In the genomic region with DNA sequence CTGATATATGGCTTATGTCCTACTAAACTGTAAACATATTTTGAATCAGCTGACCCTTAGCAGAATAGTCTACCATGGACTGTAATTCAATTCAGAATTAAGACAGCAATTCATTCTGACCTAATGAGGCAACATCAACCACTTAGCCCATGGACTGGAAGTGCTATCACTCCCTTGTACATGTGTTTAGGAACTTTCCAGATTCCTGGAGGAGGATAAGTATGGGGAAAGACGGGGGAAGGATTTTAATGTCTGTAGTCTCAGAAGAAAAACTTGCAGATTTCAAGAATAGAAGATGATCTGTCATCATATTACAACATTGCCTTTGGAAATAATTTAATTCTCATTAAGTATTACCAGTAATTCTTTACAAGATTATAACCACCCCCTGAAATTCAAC, we compare ENCODE assay signal across 35 cellular contexts. TPM values are rescaled to one million over a fixed set of nuclear protein-coding genes. Genes with fewer than 3 reads are reported as not detected.
"Had no signal": no experiment of that assay in that cellular context is flagged by ENCODE, and none has a peak within 500 bp of the region (broad histone marks: within the 10 kb centered on the region; RNA-seq: fewer than 3 reads in every experiment).

No MANE protein-coding gene starts in this region.

- H3K27ac ChIP-seq: PC-9, RWPE1, SJCRH30 had no signal

- DNase-seq: Kasumi-1, KG1, MG63, NCI-H1048, NCI-H1092 treated with DMSO at 0.1 percent for 48 hours, NCI-H1105 treated with DMSO at 0.1 percent for 48 hours, NCI-H1417, NCI-H1436, NCI-H146, NCI-H1694, NCI-H187, NCI-H1930, NCI-H2029 treated with DMSO at 0.1 percent for 48 hours, NCI-H2081 treated with DMSO at 0.1 percent for 48 hours, NCI-H2107, NCI-H2171, NCI-H226, NCI-H446 treated with DMSO at 0.1 percent for 48 hours, NCI-H510A, NCI-H524, NCI-H526, NCI-H69, NCI-H748 treated with DMSO at 0.1 percent for 48 hours, NCI-H82, PC-9, SHP77, SIG-M5, SJCRH30, SK-N-SH, SW 1271 had no signal

- H3K36me3 ChIP-seq: MG63, SJCRH30 had no signal

- H3K4me3 ChIP-seq: MG63, PC-9, SJCRH30 had no signal

- ATAC-seq: Panc1, Right ventricle myocardium inferior had no signal

- H3K4me1 ChIP-seq: SJCRH30 had no signal

- H3K9me3 ChIP-seq: SK-N-SH had no signal

- H2AFZ ChIP-seq: PC-9 had no signal

- H3K27me3 ChIP-seq: MG63, SJCRH30 had no signal

- H3K9ac ChIP-seq: SK-N-SH had no signal

- H3K4me2 ChIP-seq: PC-9, SK-N-SH had no signal

RNA-seq across cellular contexts. Expression of a gene that starts 56.3 kb away (rescaled TPM):
- total RNA-seq: OCI-LY7, PC-9, SJCRH30, SK-MEL-5 had no signal
